In genomic region chr9:136739509-136739908, GRCh38 we compare ENCODE assay signal across 1 cellular context.
TF ChIP-seq lines count a peak whose summit lies in the region.

No MANE protein-coding gene starts in this region.

TF ChIP-seq in H1, 55 proteins besides CTCF, POLR2A, EP300 and RAD21:
- TF ChIP-seq KDM4A (IDR thresholded peaks at IDR 0.05; ENCODE audit: low read depth, low read length, severe bottlenecking): no peak
- no peak for TF ChIP-seq SIN3A (conservative IDR thresholded peaks at IDR 0.05 in 1 of 2, IDR thresholded peaks at IDR 0.05 in 1 of 2; ENCODE audit: low read depth in 1 of 2, low read length in 2 of 2)
- TF ChIP-seq ASH2L (IDR thresholded peaks at IDR 0.05; ENCODE audit: low read length): no peak
- no peak for TF ChIP-seq TBP (IDR thresholded peaks at IDR 0.05; ENCODE audit: low read depth, low read length)
- no peak for TF ChIP-seq POLR2AphosphoS5 (IDR thresholded peaks at IDR 0.05; ENCODE audit: low read depth, low read length)
- TF ChIP-seq CREB1 (IDR thresholded peaks at IDR 0.05): no peak
- no peak for TF ChIP-seq E2F6 (IDR thresholded peaks at IDR 0.05)
- TF ChIP-seq ATF2 (IDR thresholded peaks at IDR 0.05; ENCODE audit: low read length): no peak
- TF ChIP-seq ZNF274 (IDR thresholded peaks at IDR 0.05; ENCODE audit: borderline replicate concordance, extremely low read depth, low read length): no peak
- TF ChIP-seq BRCA1 (IDR thresholded peaks at IDR 0.05; ENCODE audit: low read depth, low read length): no peak
- TF ChIP-seq CTBP2 (IDR thresholded peaks at IDR 0.05; ENCODE audit: borderline replicate concordance, insufficient read depth, insufficient read length, low read length): no peak
- TF ChIP-seq NANOG (IDR thresholded peaks at IDR 0.05; ENCODE audit: insufficient read depth, low read depth, low read length, poor library complexity, severe bottlenecking): no peak
- TF ChIP-seq RNF2 (IDR thresholded peaks at IDR 0.05; ENCODE audit: borderline replicate concordance, low read depth, low read length, missing control alignments, poor library complexity, severe bottlenecking): no peak
- TF ChIP-seq SAP30 (IDR thresholded peaks at IDR 0.05; ENCODE audit: insufficient read depth, insufficient replicate concordance, low read length): no peak
- no peak for TF ChIP-seq RXRA (IDR thresholded peaks at IDR 0.05; ENCODE audit: insufficient read depth, low read depth, low read length)
- no peak for TF ChIP-seq CHD1 (IDR thresholded peaks at IDR 0.05; ENCODE audit: low read depth, low read length)
- TF ChIP-seq GTF2F1 (IDR thresholded peaks at IDR 0.05; ENCODE audit: borderline replicate concordance, low read depth, low read length): no peak
- no peak for TF ChIP-seq MAX (IDR thresholded peaks at IDR 0.05)
